8 cellular contexts compared by ENCODE assay signal in genomic region chr3:39126532-39127071, GRCh38. TPM values are rescaled to one million over a fixed set of nuclear protein-coding genes. Genes with fewer than 3 reads are reported as not detected.
DNase-seq lines count a peak whose midpoint lies in the region; TF ChIP-seq lines count a peak whose summit lies in the region.

No MANE protein-coding gene starts in this region.

- no peak for DNase-seq in CD14-positive monocyte (ENCODE audit: low spot score)
- no peak for DNase-seq in GM20000 (ENCODE audit: low spot score)
- DNase-seq in SKM-1 treated with dmso at 0.1 percent for 144 hours (lab: John Stamatoyannopoulos, UW; ENCODE audit: unreplicated experiment), result peak; percentile 68
- DNase-seq in esophagus squamous epithelium (lab: John Stamatoyannopoulos, UW), result no peak
- peak; percentile 33 for DNase-seq in neuronal stem cell (ENCODE audit: low spot score)
- no peak for DNase-seq in NK-92 treated with Interleukin-12 subunit alpha and Interleukin-12 subunit beta, amount 100 ng/mL, for 24 hours (lab: John Stamatoyannopoulos, UW)
- DNase-seq in hepatic stellate cell (ENCODE audit: low spot score), result no peak
- DNase-seq in cerebellum (ENCODE audit: low spot score), result no peak

- no peak overlapping the region for H2AFZ ChIP-seq in neuronal stem cell (ENCODE audit: low read length)

- WGBS in esophagus squamous epithelium, 2 donors, result 38 to 53% methylated on average over 4 to 6 of the region's 6 CpGs
- WGBS in neuronal stem cell (ENCODE audit: extremely low coverage in 2 of 2, insufficient read length in 2 of 2, insufficient replicate concordance in 1 of 2), 2 donors, result no CpG with 5 or more reads among the region's 6 CpGs

- TF ChIP-seq POLR2A in esophagus squamous epithelium (IDR thresholded peaks at IDR 0.05), result no peak

- H3K9me3 ChIP-seq in esophagus squamous epithelium (no peaks in the 10 kb centered on the region), neuronal stem cell (replicated peaks in 1 of 2; ENCODE audit: control insufficient read depth in 2 of 2, insufficient read depth in 1 of 2, low read depth in 1 of 2, low read length in 2 of 2) (no peaks in the 10 kb centered on the region)

- H2BK120ac ChIP-seq in neuronal stem cell (ENCODE audit: low read depth, low read length), result no peak overlapping the region

- H4K91ac ChIP-seq in neuronal stem cell (ENCODE audit: low read depth, low read length, poor library complexity), result no peak overlapping the region

- no peaks in the 10 kb centered on the region for H3K27me3 ChIP-seq in esophagus squamous epithelium
- H3K27me3 ChIP-seq in neuronal stem cell (ENCODE audit: control insufficient read depth in 3 of 3, insufficient read depth in 3 of 3, low read depth in 1 of 3, low read length in 3 of 3), result no peaks in the 10 kb centered on the region

- no peak overlapping the region for H3K18ac ChIP-seq in neuronal stem cell (ENCODE audit: low read length)

- no peak overlapping the region for H2BK12ac ChIP-seq in neuronal stem cell (ENCODE audit: low read length)

- H3K27me3 Mint-ChIP-seq in CD14-positive monocyte (ENCODE audit: low read depth in 3 of 3), result peaks cover 4 to 7% (median 6%) of the 10 kb centered on the region in 3 donors

- H3K79me1 ChIP-seq in neuronal stem cell (ENCODE audit: low read depth, low read length), result no peaks in the 10 kb centered on the region

- H3K27ac Mint-ChIP-seq in CD14-positive monocyte, result peak overlapping the region in 6 of 7 donors; percentile 1 to 76 (median 62)

- H3K14ac ChIP-seq in neuronal stem cell (ENCODE audit: low read length), result no peak overlapping the region

- H4K8ac ChIP-seq in neuronal stem cell (ENCODE audit: low read depth, low read length), result no peak overlapping the region

- H3K4me3 Mint-ChIP-seq in CD14-positive monocyte, result no peak overlapping the region

- no peak overlapping the region for H2AK5ac ChIP-seq in neuronal stem cell (ENCODE audit: low read depth, low read length)

- intact Hi-C loops in CD14-positive monocyte (cut with micrococcal nuclease), result no loop called here
- intact Hi-C loops in esophagus squamous epithelium (cut with DNase I), result loop anchor here (5.0 kb wide), 1 partner anchor 166 kb away; no protein-coding TSS in a partner anchor

- H3K36me3 ChIP-seq in esophagus squamous epithelium (peaks cover 0 to 5% (median 0%) of the 10 kb centered on the region in 3 donors), neuronal stem cell (replicated peaks in 1 of 2; ENCODE audit: control insufficient read depth in 2 of 2, insufficient read depth in 2 of 2, low read length in 2 of 2) (no peaks in the 10 kb centered on the region)

- no peak overlapping the region for H3K9ac ChIP-seq in neuronal stem cell (ENCODE audit: low read depth, low read length, poor library complexity)

- H3K9me3 Mint-ChIP-seq in CD14-positive monocyte, result no peaks in the 10 kb centered on the region

- H3K27ac ChIP-seq in esophagus squamous epithelium, result no peak overlapping the region
- H3K27ac ChIP-seq in neuronal stem cell (replicated peaks; ENCODE audit: low read length), result no peak overlapping the region

- H3K36me3 Mint-ChIP-seq in CD14-positive monocyte, result peaks cover 0 to 6% of the 10 kb centered on the region in 2 donors

- no peak overlapping the region for H2BK15ac ChIP-seq in neuronal stem cell (ENCODE audit: low read length)

- H3K4ac ChIP-seq in neuronal stem cell (ENCODE audit: low read length), result no peak overlapping the region

- H3K4me1 ChIP-seq in esophagus squamous epithelium (peaks cover 0 to 26% (median 0%) of the 10 kb centered on the region in 3 donors), neuronal stem cell (ENCODE audit: control insufficient read depth in 2 of 2, insufficient read depth in 1 of 2, low read depth in 1 of 2, low read length in 2 of 2) (peaks cover 0 to 1% of the 10 kb centered on the region in 2 donors)

- peak overlapping the region; percentile 36 for H3K23ac ChIP-seq in neuronal stem cell (ENCODE audit: low read depth, low read length, poor library complexity)

- no peak overlapping the region for H3K4me2 ChIP-seq in neuronal stem cell (ENCODE audit: insufficient read depth, low read length, poor library complexity, severe bottlenecking)

- H3K4me3 ChIP-seq in esophagus squamous epithelium (no peak overlapping the region), neuronal stem cell (ENCODE audit: low read length in 2 of 2) (peak overlapping the region in 1 of 2 donors; percentile 23)

- TF ChIP-seq CTCF in CD14-positive monocyte (IDR thresholded peaks at IDR 0.05) (peak; percentile 30), GM20000 (IDR thresholded peaks at IDR 0.05; ENCODE audit: extremely low read depth, missing control alignments) (peak; percentile 18), esophagus squamous epithelium (IDR thresholded peaks at IDR 0.05) (peak in 5 of 6 experiments; percentile 38 to 54 (median 47))

- peaks cover 24% of the 10 kb centered on the region for H3K4me1 Mint-ChIP-seq in CD14-positive monocyte

- H2BK5ac ChIP-seq in neuronal stem cell (ENCODE audit: low read length), result no peak overlapping the region

RNA-seq across cellular contexts. Expression of gene TTC21A, which starts 19.1 kb away (rescaled TPM):
- polyA plus RNA-seq in CD14-positive monocyte, result 1 to 10 TPM in 1 of 2 donors, under 1 TPM in 1; 0.67 to 2.2 TPM
- total RNA-seq in esophagus squamous epithelium (1 to 10 TPM; 1.6 to 2.9 (median 2.5) TPM), cerebellum (9.7 TPM)
- polyA plus RNA-seq in neuronal stem cell (2013, experiment 1 of 2), result 4.3 TPM
- polyA plus RNA-seq in neuronal stem cell (2013, experiment 2 of 2), result 4.8 TPM

RNA-seq across cellular contexts. Expression of gene GORASP1, which starts 19.2 kb away (rescaled TPM):
- polyA plus RNA-seq in CD14-positive monocyte, result 10 to 100 TPM; 23.2 to 31.2 TPM
- total RNA-seq in esophagus squamous epithelium, result 100 to 1,000 TPM in 1 of 4 donors, 10 to 100 TPM in 3; 26.4 to 102 (median 43.8) TPM
- 18.3 TPM for polyA plus RNA-seq in neuronal stem cell (2013, experiment 1 of 2)
- polyA plus RNA-seq in neuronal stem cell (2013, experiment 2 of 2), result 18.3 TPM
- 38.1 TPM for total RNA-seq in cerebellum

RNA-seq across cellular contexts. Expression of gene CSRNP1, which starts 26.8 kb away (rescaled TPM):
- polyA plus RNA-seq in CD14-positive monocyte, result 100 to 1,000 TPM; 104 to 113 TPM
- 10 to 100 TPM; 11.9 to 35.6 (median 19.7) TPM for total RNA-seq in esophagus squamous epithelium
- 4.6 TPM for polyA plus RNA-seq in neuronal stem cell (2013, experiment 1 of 2)
- polyA plus RNA-seq in neuronal stem cell (2013, experiment 2 of 2), result 4.5 TPM
- 5.4 TPM for total RNA-seq in cerebellum

Comparison
In these comparisons a context has a peak if more than half of its experiments do, and no peak if none do; other contexts are left out.
1. DNase-seq: peak in SKM-1 treated with dmso at 0.1 percent for 144 hours (single experiment) and neuronal stem cell (single experiment); none in CD14-positive monocyte (single experiment), GM20000 (single experiment), esophagus squamous epithelium (single experiment), NK-92 treated with Interleukin-12 subunit alpha and Interleukin-12 subunit beta, amount 100 ng/mL, for 24 hours (single experiment), hepatic stellate cell (single experiment) and cerebellum (single experiment).
2. Peak in every context shown above with its lines, with median percentiles within 50 percentile points of each other: CTCF ChIP-seq.